ENCODE assay signal across 8 cellular contexts in genomic region chr12:12563529-12563928, GRCh38. TPM values are rescaled to one million over a fixed set of nuclear protein-coding genes. Genes with fewer than 3 reads are reported as not detected.
DNase-seq lines count a peak whose midpoint lies in the region; ATAC-seq and TF ChIP-seq lines count a peak whose summit lies in the region.

No MANE protein-coding gene starts in this region.

- H3K27ac Mint-ChIP-seq in T-helper 17 cell (peak overlapping the region; percentile 97), glutamatergic neuron (ENCODE audit: unreplicated experiment) (no peak overlapping the region)

- peak overlapping the region in 18 of 21 experiments; percentile 98 to 100 (median 100) for H3K27ac ChIP-seq in skin epidermis

- H3K27me3 Mint-ChIP-seq in T-helper 17 cell (no peaks in the 10 kb centered on the region), glutamatergic neuron (ENCODE audit: unreplicated experiment) (peaks cover 8% of the 10 kb centered on the region)

- H3K4me3 ChIP-seq in skin epidermis: peak overlapping the region in 2 of 7 experiments; percentile 73 to 75

- H3K4me3 Mint-ChIP-seq in T-helper 17 cell (peak overlapping the region; percentile 89), glutamatergic neuron (ENCODE audit: unreplicated experiment) (peak overlapping the region; percentile 87)

- peaks cover 15% of the 10 kb centered on the region for H3K9me3 Mint-ChIP-seq in glutamatergic neuron (ENCODE audit: unreplicated experiment)

- TF ChIP-seq CTCF in glutamatergic neuron (IDR thresholded peaks at IDR 0.05; ENCODE audit: partially characterized antibody, unreplicated experiment) (no peak), GM10266 (IDR thresholded peaks at IDR 0.05; ENCODE audit: control insufficient read depth, insufficient read depth, low read depth, missing control alignments) (no peak)

- peaks cover 18% of the 10 kb centered on the region for H3K4me1 Mint-ChIP-seq in T-helper 17 cell
- H3K4me1 Mint-ChIP-seq in glutamatergic neuron (ENCODE audit: low read depth, unreplicated experiment): peaks cover 16% of the 10 kb centered on the region

- no peaks in the 10 kb centered on the region for H3K9me3 ChIP-seq in T-helper 17 cell (ENCODE audit: control insufficient read depth, low read length, poor library complexity, severe bottlenecking)

- peak; percentile 51 for DNase-seq in NCI-H2107 treated with DMSO at 0.1 percent for 48 hours (lab: John Stamatoyannopoulos, UW; ENCODE audit: unreplicated experiment)
- DNase-seq in NCI-H2107 (lab: John Stamatoyannopoulos, UW): no peak
- DNase-seq in T-helper 17 cell: no peak
- no peak for DNase-seq in glutamatergic neuron
- DNase-seq in GM10266 (ENCODE audit: extremely low spot score): no peak
- DNase-seq in NOMO-1 treated with dmso at 0.1 percent for 144 hours (lab: John Stamatoyannopoulos, UW; ENCODE audit: unreplicated experiment): no peak
- DNase-seq in cerebellar nuclear complex (lab: John Stamatoyannopoulos, UW): no peak

- no peak for ATAC-seq in T-helper 17 cell

- peaks cover 11% of the 10 kb centered on the region for H3K36me3 Mint-ChIP-seq in T-helper 17 cell (ENCODE audit: low read depth)
- H3K36me3 Mint-ChIP-seq in glutamatergic neuron (ENCODE audit: unreplicated experiment): peaks cover 5% of the 10 kb centered on the region

RNA-seq across cellular contexts. Expression of gene DUSP16, which starts 0.9 kb away (rescaled TPM):
- total RNA-seq in T-helper 17 cell (10 to 100 TPM; 81.1 to 94.8 TPM), glutamatergic neuron (ENCODE audit: unreplicated experiment) (39.0 TPM)

RNA-seq across cellular contexts. Expression of gene CREBL2, which starts 48.1 kb away (rescaled TPM):
- total RNA-seq in T-helper 17 cell (10 to 100 TPM; 25.6 to 37.2 TPM), glutamatergic neuron (ENCODE audit: unreplicated experiment) (31.9 TPM)
